14 cellular contexts compared by ENCODE assay signal in genomic region chr20:25033250-25033940, GRCh38. TPM values are rescaled to one million over a fixed set of nuclear protein-coding genes. Genes with fewer than 3 reads are reported as not detected.
DNase-seq lines count a peak whose midpoint lies in the region; ATAC-seq, FAIRE-seq and TF ChIP-seq lines count a peak whose summit lies in the region.
"Had no signal": no experiment of that assay in that cellular context is flagged by ENCODE, and none has a peak within 500 bp of the region (broad histone marks: within the 10 kb centered on the region; RNA-seq: fewer than 3 reads in every experiment).

No MANE protein-coding gene starts in this region.

- CTCF ChIA-PET in CD4-positive, alpha-beta memory T cell (lab: Charles Lee; ENCODE audit: partially characterized antibody) = interaction anchor here (0.8 kb wide), 1 partner anchor 29 kb away, joined by 3 read pairs; no protein-coding TSS in a partner anchor
- CTCF ChIA-PET in activated CD4-positive, alpha-beta T cell treated with anti-CD3 and anti-CD28 coated beads for 36 hours (lab: Charles Lee) = interaction anchor here (0.8 to 1.9 kb wide), 6 partner anchors 8 to 322 kb away, joined by 3 to 8 read pairs (median 3); no protein-coding TSS in a partner anchor

- DNase-seq in CD4-positive, alpha-beta memory T cell = no peak
- DNase-seq in NCI-H526 (lab: John Stamatoyannopoulos, UW) (peak; percentile 37 to 62), esophagus squamous epithelium (lab: John Stamatoyannopoulos, UW) (no peak), pancreas (peak in 1 of 6 donors; percentile 20), DMS53 treated with DMSO at 0.1 percent for 48 hours (lab: John Stamatoyannopoulos, UW; ENCODE audit: unreplicated experiment) (no peak)
- no peak for DNase-seq in activated CD4-positive, alpha-beta T cell treated with anti-CD3 and anti-CD28 coated beads for 36 hours
- DNase-seq in stimulated activated naive CD8-positive, alpha-beta T cell treated with anti-CD3 and anti-CD28 coated beads, Interleukin-15, Interleukin-2, amounts not matched to agents 100 U/mL and 50 U/mL, for 24 hours = no peak
- DNase-seq: activated T-cell treated with anti-CD3 and anti-CD28 coated beads, Interleukin-2, amount 50 U/mL, for 48 hours; effector memory CD8-positive, alpha-beta T cell; NCI-H2227 treated with DMSO at 0.1 percent for 48 hours had no signal

- H3K27me3 Mint-ChIP-seq in CD4-positive, alpha-beta memory T cell = no peaks in the 10 kb centered on the region
- H3K27me3 Mint-ChIP-seq in activated CD4-positive, alpha-beta T cell treated with anti-CD3 and anti-CD28 coated beads for 36 hours = no peaks in the 10 kb centered on the region
- H3K27me3 Mint-ChIP-seq: effector memory CD8-positive, alpha-beta T cell had no signal

- H3K36me3 Mint-ChIP-seq in CD4-positive, alpha-beta memory T cell = peaks cover 15 to 31% of the 10 kb centered on the region in 2 donors
- H3K36me3 Mint-ChIP-seq in activated CD4-positive, alpha-beta T cell treated with anti-CD3 and anti-CD28 coated beads for 36 hours (ENCODE audit: low read depth) = peaks cover 2% of the 10 kb centered on the region

- FAIRE-seq in pancreas (lab: Jason Lieb, UNC) = no peak

- TF ChIP-seq CTCF in esophagus squamous epithelium (IDR thresholded peaks at IDR 0.05) = no peak
- no peak for TF ChIP-seq CTCF in pancreas (IDR thresholded peaks at IDR 0.05)

- H3K36me3 ChIP-seq in CD4-positive, alpha-beta memory T cell (ENCODE audit: insufficient read depth, low read length) = peaks cover 9% of the 10 kb centered on the region
- H3K36me3 ChIP-seq in esophagus squamous epithelium (peaks cover 0 to 17% (median 0%) of the 10 kb centered on the region in 3 donors), pancreas (peaks cover 0 to 20% (median 0%) of the 10 kb centered on the region in 3 donors)

- ATAC-seq in pancreas (peak; percentile 57 to 72 (median 64)), GM19452 (IDR thresholded peaks at IDR 0.05; ENCODE audit: unreplicated experiment) (no peak)
- no peak for ATAC-seq in activated CD4-positive, alpha-beta T cell treated with anti-CD3 and anti-CD28 coated beads for 36 hours
- ATAC-seq in stimulated activated naive CD8-positive, alpha-beta T cell treated with anti-CD3 and anti-CD28 coated beads, Interleukin-15, Interleukin-2, amounts not matched to agents 100 U/mL and 50 U/mL, for 24 hours = no peak
- ATAC-seq: effector memory CD8-positive, alpha-beta T cell had no signal

- POLR2A ChIA-PET in CD4-positive, alpha-beta memory T cell (lab: Charles Lee; ENCODE audit: partially characterized antibody) = interaction anchor here (1.0 to 1.8 kb wide), 3 partner anchors 10 to 30 kb away, joined by 3 to 6 read pairs (median 3); partner anchors contain the start of gene ACSS1
- POLR2A ChIA-PET in activated CD4-positive, alpha-beta T cell treated with anti-CD3 and anti-CD28 coated beads for 36 hours (lab: Charles Lee) = interaction anchor here (0.6 to 0.7 kb wide), 2 partner anchors 58 to 218 kb away, joined by 3 to 4 read pairs; no protein-coding TSS in a partner anchor

- peaks cover 38 to 66% (median 47%) of the 10 kb centered on the region in 4 donors for H3K4me1 Mint-ChIP-seq in CD4-positive, alpha-beta memory T cell
- H3K4me1 Mint-ChIP-seq in activated CD4-positive, alpha-beta T cell treated with anti-CD3 and anti-CD28 coated beads for 36 hours = peaks cover 34% of the 10 kb centered on the region

- no peaks in the 10 kb centered on the region for H3K27me3 ChIP-seq in CD4-positive, alpha-beta memory T cell (ENCODE audit: insufficient read depth, low read length)
- H3K27me3 ChIP-seq in esophagus squamous epithelium = no peaks in the 10 kb centered on the region
- H3K27me3 ChIP-seq in pancreas = no peaks in the 10 kb centered on the region

- 61 to 65% methylated on average over 7 of the region's 7 CpGs for WGBS in esophagus squamous epithelium, 2 donors
- 15 to 25% methylated on average over 7 of the region's 7 CpGs for WGBS in pancreas, 2 donors

- H3K27ac ChIP-seq in CD4-positive, alpha-beta memory T cell (ENCODE audit: low read depth, low read length) = no peak overlapping the region
- H3K27ac ChIP-seq in esophagus squamous epithelium (peak overlapping the region in 3 of 4 donors; percentile 57 to 78 (median 66)), pancreas (peak overlapping the region; percentile 48 to 80 (median 74))

- H3K4me1 ChIP-seq in CD4-positive, alpha-beta memory T cell (ENCODE audit: insufficient read depth, low read length) = peaks cover 30% of the 10 kb centered on the region
- H3K4me1 ChIP-seq in esophagus squamous epithelium (peaks cover 25 to 64% (median 49%) of the 10 kb centered on the region in 3 donors), pancreas (peaks cover 47 to 54% (median 54%) of the 10 kb centered on the region in 3 donors)

- H3K4me3 Mint-ChIP-seq in CD4-positive, alpha-beta memory T cell = no peak overlapping the region
- no peak overlapping the region for H3K4me3 Mint-ChIP-seq in activated CD4-positive, alpha-beta T cell treated with anti-CD3 and anti-CD28 coated beads for 36 hours
- H3K4me3 Mint-ChIP-seq: CD14-positive monocyte; effector memory CD8-positive, alpha-beta T cell had no signal

- TF ChIP-seq POLR2A in esophagus squamous epithelium (IDR thresholded peaks at IDR 0.05) = no peak

- H3K27ac Mint-ChIP-seq in CD4-positive, alpha-beta memory T cell = peak overlapping the region in 4 of 7 donors; percentile 29 to 74 (median 61)
- H3K27ac Mint-ChIP-seq in activated CD4-positive, alpha-beta T cell treated with anti-CD3 and anti-CD28 coated beads for 36 hours = no peak overlapping the region

- H3K9me3 ChIP-seq in CD4-positive, alpha-beta memory T cell (ENCODE audit: control insufficient read depth in 1 of 2, low read length in 2 of 2) = no peaks in the 10 kb centered on the region
- H3K9me3 ChIP-seq in esophagus squamous epithelium = no peaks in the 10 kb centered on the region
- no peaks in the 10 kb centered on the region for H3K9me3 ChIP-seq in pancreas

- H3K4me3 ChIP-seq in CD4-positive, alpha-beta memory T cell (ENCODE audit: low read length in 2 of 2) = no peak overlapping the region
- H3K4me3 ChIP-seq in esophagus squamous epithelium (peak overlapping the region in 1 of 4 donors; percentile 27), pancreas (no peak overlapping the region)

- intact Hi-C loops in CD4-positive, alpha-beta memory T cell (cut with micrococcal nuclease) = no loop called here
- intact Hi-C loops in esophagus squamous epithelium (cut with DNase I) = no loop called here
- intact Hi-C loops in pancreas (cut with DNase I) = no loop called here
- intact Hi-C loops in activated CD4-positive, alpha-beta T cell treated with anti-CD3 and anti-CD28 coated beads for 36 hours (cut with DNase I, micrococcal nuclease) = no loop called here

- no peaks in the 10 kb centered on the region for H3K9me3 Mint-ChIP-seq in CD4-positive, alpha-beta memory T cell
- H3K9me3 Mint-ChIP-seq in activated CD4-positive, alpha-beta T cell treated with anti-CD3 and anti-CD28 coated beads for 36 hours (ENCODE audit: low read depth) = no peaks in the 10 kb centered on the region
- H3K9me3 Mint-ChIP-seq: CD14-positive monocyte; effector memory CD8-positive, alpha-beta T cell had no signal

RNA-seq across cellular contexts. Expression of gene ACSS1, which starts 24.5 kb away (rescaled TPM):
- 10 to 100 TPM; 55.4 to 56.5 TPM for total RNA-seq in CD4-positive, alpha-beta memory T cell
- polyA plus RNA-seq in CD4-positive, alpha-beta memory T cell = 10 to 100 TPM; 44.6 to 47.2 TPM
- 10 to 100 TPM in 3 of 4 donors, 1 to 10 TPM in 1; 5.8 to 23.5 (median 11.1) TPM for total RNA-seq in esophagus squamous epithelium
- 10 to 100 TPM; 30.4 to 47.2 (median 36.0) TPM for total RNA-seq in pancreas
- polyA plus RNA-seq in pancreas = 10 to 100 TPM; 34.6 to 43.7 TPM
- total RNA-seq in activated CD4-positive, alpha-beta T cell treated with anti-CD3 and anti-CD28 coated beads for 36 hours = 10 to 100 TPM in 1 of 2 experiments, 1 to 10 TPM in 1; 8.5 to 10.7 TPM

RNA-seq across cellular contexts. Expression of gene APMAP, which starts 40.8 kb away (rescaled TPM):
- 10 to 100 TPM; 48.4 to 50.0 TPM for total RNA-seq in CD4-positive, alpha-beta memory T cell
- polyA plus RNA-seq in CD4-positive, alpha-beta memory T cell = 100 to 1,000 TPM in 1 of 2 donors, 10 to 100 TPM in 1; 70.7 to 130 TPM
- total RNA-seq in esophagus squamous epithelium = 10 to 100 TPM; 16.7 to 38.4 (median 25.6) TPM
- 10 to 100 TPM; 20.8 to 39.2 (median 28.4) TPM for total RNA-seq in pancreas
- polyA plus RNA-seq in pancreas = 10 to 100 TPM; 22.9 to 47.8 TPM
- total RNA-seq in activated CD4-positive, alpha-beta T cell treated with anti-CD3 and anti-CD28 coated beads for 36 hours = 10 to 100 TPM; 26.8 to 34.0 TPM

RNA-seq across cellular contexts. Expression of gene VSX1, which starts 48.5 kb away (rescaled TPM):
- not detected for total RNA-seq in CD4-positive, alpha-beta memory T cell
- not detected for polyA plus RNA-seq in CD4-positive, alpha-beta memory T cell
- not detected for total RNA-seq in esophagus squamous epithelium
- under 1 TPM; 0.13 to 0.31 (median 0.23) TPM for total RNA-seq in pancreas
- polyA plus RNA-seq in pancreas = under 1 TPM; 0.08 to 0.77 TPM
- not detected for total RNA-seq in activated CD4-positive, alpha-beta T cell treated with anti-CD3 and anti-CD28 coated beads for 36 hours
- total RNA-seq: kidney epithelial cell; T-helper 2 cell treated with Interferon-gamma antibody and Interleukin-4, amounts not matched to agents 100 ng/mL and 5 ng/mL, for 36 hours had no signal
- polyA plus RNA-seq: CD14-positive monocyte had no signal

Comparison
In these comparisons a context has a peak if more than half of its experiments do, and no peak if none do; other contexts are left out.
1. DNase-seq: peak in NCI-H526 (2 of 2); none in CD4-positive, alpha-beta memory T cell (0 of 5), esophagus squamous epithelium (single experiment), activated CD4-positive, alpha-beta T cell treated with anti-CD3 and anti-CD28 coated beads for 36 hours (single experiment), stimulated activated naive CD8-positive, alpha-beta T cell treated with anti-CD3 and anti-CD28 coated beads, Interleukin-15, Interleukin-2, amounts not matched to agents 100 U/mL and 50 U/mL, for 24 hours (single experiment) and DMS53 treated with DMSO at 0.1 percent for 48 hours (single experiment).
2. ATAC-seq: peak in pancreas (4 of 4); none in activated CD4-positive, alpha-beta T cell treated with anti-CD3 and anti-CD28 coated beads for 36 hours (single experiment), stimulated activated naive CD8-positive, alpha-beta T cell treated with anti-CD3 and anti-CD28 coated beads, Interleukin-15, Interleukin-2, amounts not matched to agents 100 U/mL and 50 U/mL, for 24 hours (single experiment) and GM19452 (single experiment).